9 cellular contexts compared by ENCODE assay signal in genomic region chr5:55691265-55692105, GRCh38. TPM values are rescaled to one million over a fixed set of nuclear protein-coding genes. Genes with fewer than 3 reads are reported as not detected.
DNase-seq lines count a peak whose midpoint lies in the region; ATAC-seq, FAIRE-seq and TF ChIP-seq lines count a peak whose summit lies in the region.
"Had no signal": no experiment of that assay in that cellular context is flagged by ENCODE, and none has a peak within 500 bp of the region (broad histone marks: within the 10 kb centered on the region; RNA-seq: fewer than 3 reads in every experiment).

No MANE protein-coding gene starts in this region.

- H3K4me1 Mint-ChIP-seq in activated T-helper 1 cell treated with anti-CD3 and anti-CD28 coated beads, Interleukin-12 subunit alpha, Interleukin-12 subunit beta, Interleukin-2, Interleukin-4 antibody, amounts not matched to agents 30 ng/mL and 10 ng/mL and 1 ng/mL, durations not matched to agents 14 hours and 24 hours and 36 hours (ENCODE audit: low read depth), result peaks cover 11% of the 10 kb centered on the region

- TF ChIP-seq RAD21 in HepG2 (CRISPR knock-in tag; IDR thresholded peaks at IDR 0.05), result 0 out of 2 replicates have a peak, but pooled peaks have one; percentile 38

- H2AFZ ChIP-seq in HepG2 (ENCODE audit: low read length), result no peak overlapping the region

- peak; percentile 91 for ATAC-seq in HepG2
- ATAC-seq in upper lobe of right lung, result peak; percentile 72

- no peak for FAIRE-seq in HepG2 (lab: Jason Lieb, UNC)

- 37% methylated on average over 2 of the region's 2 CpGs for WGBS in HepG2 (ENCODE audit: low lambda C conversion rate)

- H3K36me3 ChIP-seq in HepG2 (replicated peaks in 1 of 2; ENCODE audit: control insufficient read depth in 1 of 2, insufficient read depth in 2 of 2, low read length in 2 of 2) (no peaks in the 10 kb centered on the region; a peak in 1 of 5 replicates), upper lobe of right lung (no peaks in the 10 kb centered on the region)

- H3K79me2 ChIP-seq in HepG2 (ENCODE audit: insufficient read depth, low read length), result no peaks in the 10 kb centered on the region

- no peaks in the 10 kb centered on the region; a peak in 1 of 5 replicates for H3K27me3 ChIP-seq in HepG2 (ENCODE audit: control insufficient read depth in 1 of 2, insufficient read depth in 2 of 2, low read length in 2 of 2)
- no peaks in the 10 kb centered on the region for H3K27me3 ChIP-seq in upper lobe of right lung

- BruUV-seq in HepG2 (replicated peaks; lab: Mats Ljungman, UMichigan), result no TSS peak

- H4K20me1 ChIP-seq in HepG2 (ENCODE audit: insufficient read depth, low read length), result no peaks in the 10 kb centered on the region

- H3K27me3 Mint-ChIP-seq in activated T-helper 1 cell treated with anti-CD3 and anti-CD28 coated beads, Interleukin-12 subunit alpha, Interleukin-12 subunit beta, Interleukin-2, Interleukin-4 antibody, amounts not matched to agents 30 ng/mL and 10 ng/mL and 1 ng/mL, durations not matched to agents 14 hours and 24 hours and 36 hours (ENCODE audit: insufficient read depth), result no peaks in the 10 kb centered on the region
- H3K27me3 Mint-ChIP-seq: central memory CD8-positive, alpha-beta T cell had no signal

- H3K27ac Mint-ChIP-seq in activated T-helper 1 cell treated with anti-CD3 and anti-CD28 coated beads, Interleukin-12 subunit alpha, Interleukin-12 subunit beta, Interleukin-2, Interleukin-4 antibody, amounts not matched to agents 30 ng/mL and 10 ng/mL and 1 ng/mL, durations not matched to agents 14 hours and 24 hours and 36 hours, result no peak overlapping the region

- TF ChIP-seq POLR2A in HepG2 (IDR thresholded peaks at IDR 0.05; ENCODE audit: insufficient read depth in 1 of 2, low read depth in 2 of 2, low read length in 2 of 2), result no peak

- H3K27ac ChIP-seq in HepG2 (ENCODE audit: extremely low read length, insufficient read depth, low read length) (peak overlapping the region; percentile 46), upper lobe of right lung (peak overlapping the region; percentile 53)

- no peaks in the 10 kb centered on the region for H3K9me3 Mint-ChIP-seq in activated T-helper 1 cell treated with anti-CD3 and anti-CD28 coated beads, Interleukin-12 subunit alpha, Interleukin-12 subunit beta, Interleukin-2, Interleukin-4 antibody, amounts not matched to agents 30 ng/mL and 10 ng/mL and 1 ng/mL, durations not matched to agents 14 hours and 24 hours and 36 hours
- H3K9me3 Mint-ChIP-seq: central memory CD8-positive, alpha-beta T cell had no signal

- peaks cover 32% of the 10 kb centered on the region for H3K4me1 ChIP-seq in HepG2 (ENCODE audit: insufficient read depth, low read length)
- H3K4me1 ChIP-seq in upper lobe of right lung, result peaks cover 7% of the 10 kb centered on the region

- in situ Hi-C loops in HepG2 (cut with HindIII; ENCODE audit: extremely low pct_ligation_motif_present, low pct_unique_long_range_greater_than_20kb), result loop anchor here (5.0 to 10.0 kb wide), 3 partner anchors 284 to 519 kb away; partner anchors contain the start of gene CDC20B

- peak overlapping the region; percentile 58 for H3K4me2 ChIP-seq in HepG2 (ENCODE audit: low read depth, low read length)

- CTCF ChIA-PET in HepG2 (lab: Yijun Ruan, JAX; ENCODE audit: low intra/inter-chr PET ratio, low total read pairs), result interaction anchor here (0.7 to 1.8 kb wide), 6 partner anchors 284 to 519 kb away, joined by 3 to 5 read pairs (median 4); partner anchors contain the start of gene MCIDAS

- peak overlapping the region in 2 of 3 experiments; percentile 22 to 25; a peak in 2 of 6 replicates for H3K4me3 ChIP-seq in HepG2 (replicated peaks in 1 of 3; ENCODE audit: insufficient read depth in 1 of 3, low read depth in 2 of 3, low read length in 3 of 3)
- no peak overlapping the region for H3K4me3 ChIP-seq in upper lobe of right lung

- TF ChIP-seq EP300 in HepG2 (IDR thresholded peaks at IDR 0.05; ENCODE audit: low read depth in 2 of 2, low read length in 2 of 2) (peak in 1 of 2 experiments; percentile 36; a peak in 1 of 4 replicates), HepG2 (CRISPR knock-in tag; IDR thresholded peaks at IDR 0.05; ENCODE audit: borderline replicate concordance) (no peak)

- peak; percentile 58 for DNase-seq in AG08396 (ENCODE audit: low spot score)
- peak; percentile 55 for DNase-seq in H4 (ENCODE audit: low spot score)
- DNase-seq in NCI-H748 (lab: John Stamatoyannopoulos, UW; ENCODE audit: unreplicated experiment), result peak; percentile 70
- DNase-seq in central memory CD4-positive, alpha-beta T cell, result peak; percentile 27
- DNase-seq in HepG2 (ENCODE audit: low spot score), result peak; percentile 63
- DNase-seq in upper lobe of right lung, result no peak
- no peak for DNase-seq in GM19240 (ENCODE audit: insufficient read length, low spot score)
- DNase-seq in activated T-helper 1 cell treated with anti-CD3 and anti-CD28 coated beads, Interleukin-12 subunit alpha, Interleukin-12 subunit beta, Interleukin-2, Interleukin-4 antibody, amounts not matched to agents 30 ng/mL and 10 ng/mL and 1 ng/mL, durations not matched to agents 14 hours and 24 hours and 36 hours (ENCODE audit: low spot score), result no peak

- TF ChIP-seq CTCF in HepG2 (CRISPR knock-in tag; IDR thresholded peaks at IDR 0.05), result peak; percentile 65
- peak; percentile 72 for TF ChIP-seq CTCF in upper lobe of right lung (IDR thresholded peaks at IDR 0.05)

- H3K9me3 ChIP-seq in HepG2 (ENCODE audit: low read length) (no peaks in the 10 kb centered on the region), upper lobe of right lung (no peaks in the 10 kb centered on the region)

- intact Hi-C loops in HepG2 (cut with micrococcal nuclease; ENCODE audit: unreplicated experiment), result loop anchor here (1.0 to 5.0 kb wide), 6 partner anchors 144 to 518 kb away; partner anchors contain the start of genes CDC20B and MCIDAS
- intact Hi-C loops in upper lobe of right lung (cut with DNase I), result loop anchor here (2.0 kb wide), 1 partner anchor 285 kb away; no protein-coding TSS in a partner anchor
- intact Hi-C loops in activated T-helper 1 cell treated with anti-CD3 and anti-CD28 coated beads, Interleukin-12 subunit alpha, Interleukin-12 subunit beta, Interleukin-2, Interleukin-4 antibody, amounts not matched to agents 30 ng/mL and 10 ng/mL and 1 ng/mL, durations not matched to agents 14 hours and 24 hours and 36 hours (cut with micrococcal nuclease), result loop anchor here (1.0 to 5.0 kb wide), 5 partner anchors 157 to 464 kb away; partner anchors contain the start of genes MCIDAS and PLPP1

- POLR2A ChIA-PET in HepG2 (lab: Yijun Ruan, JAX), result interaction anchor here (0.7 to 1.1 kb wide), 2 partner anchors 324 to 384 kb away, joined by 3 read pairs; partner anchors contain the start of gene MTREX

- no peak overlapping the region for H3K4me3 Mint-ChIP-seq in activated T-helper 1 cell treated with anti-CD3 and anti-CD28 coated beads, Interleukin-12 subunit alpha, Interleukin-12 subunit beta, Interleukin-2, Interleukin-4 antibody, amounts not matched to agents 30 ng/mL and 10 ng/mL and 1 ng/mL, durations not matched to agents 14 hours and 24 hours and 36 hours
- H3K4me3 Mint-ChIP-seq: central memory CD8-positive, alpha-beta T cell had no signal

- H3K36me3 Mint-ChIP-seq in activated T-helper 1 cell treated with anti-CD3 and anti-CD28 coated beads, Interleukin-12 subunit alpha, Interleukin-12 subunit beta, Interleukin-2, Interleukin-4 antibody, amounts not matched to agents 30 ng/mL and 10 ng/mL and 1 ng/mL, durations not matched to agents 14 hours and 24 hours and 36 hours (ENCODE audit: low read depth), result peaks cover 3% of the 10 kb centered on the region

- H3K9ac ChIP-seq in HepG2 (ENCODE audit: insufficient read depth, low read depth, low read length), result no peak overlapping the region

RNA-seq across cellular contexts. Expression of gene SLC38A9, which starts 20.6 kb away (rescaled TPM):
- 15.0 and 17.9 TPM in 2 replicates for total RNA-seq in H4 (2014; rRNA removed; shearing (Covaris generic))
- total RNA-seq in HepG2 (2016; rRNA removed; fragmentation: Illumina TruSeq; extraction: Trizol), result 26.0 and 36.0 TPM in 2 replicates
- 13.9 and 17.6 TPM in 2 replicates for total RNA-seq in HepG2 (2016; cell fraction: cytosol; rRNA removed; fragmentation: Illumina TruSeq; extraction: Trizol; ENCODE audit: low read depth)
- total RNA-seq in HepG2 (2016; cell fraction: insoluble cytoplasmic fraction; rRNA removed; fragmentation: Illumina TruSeq; extraction: Trizol), result 28.1 and 33.1 TPM in 2 replicates
- total RNA-seq in HepG2 (2016; cell fraction: membrane; rRNA removed; fragmentation: Illumina TruSeq; extraction: Trizol), result 10.4 and 15.5 TPM in 2 replicates
- total RNA-seq in HepG2 (2016; cell fraction: nucleus; rRNA removed; fragmentation: Illumina TruSeq; extraction: Trizol), result 43.6 and 44.6 TPM in 2 replicates
- polyA plus RNA-seq in HepG2 (2011; rRNA removed), result 19.3 and 20.5 TPM in 2 replicates
- 6.9 and 14.9 TPM in 2 replicates for polyA plus RNA-seq in HepG2 (2011; cell fraction: cytosol; rRNA removed)
- 9.3 and 11.2 TPM in 2 replicates for polyA plus RNA-seq in HepG2 (2011; cell fraction: nucleus; rRNA removed)
- 14.0 and 18.5 TPM in 2 replicates for polyA plus RNA-seq in HepG2 (2012)
- 2.2 TPM in 2 replicates for polyA plus RNA-seq in HepG2 (2016; cell fraction: cytosol; fragmentation: Illumina TruSeq; extraction: Trizol; ENCODE audit: low read depth)
- polyA plus RNA-seq in HepG2 (2016; cell fraction: insoluble cytoplasmic fraction; fragmentation: Illumina TruSeq; extraction: Trizol; ENCODE audit: low read depth), result 14.8 and 15.5 TPM in 2 replicates
- 3.5 and 5.0 TPM in 2 replicates for polyA plus RNA-seq in HepG2 (2016; cell fraction: membrane; fragmentation: Illumina TruSeq; extraction: Trizol; ENCODE audit: low read depth)
- polyA plus RNA-seq in HepG2 (2016; cell fraction: nucleus; fragmentation: Illumina TruSeq; extraction: Trizol; ENCODE audit: insufficient read depth, low read depth), result 27.3 and 35.5 TPM in 2 replicates
- 17.2 and 38.1 TPM in 2 replicates for polyA minus RNA-seq in HepG2 (2011; rRNA and poly(A)+ RNA removed; ENCODE audit: low replicate concordance)
- polyA minus RNA-seq in HepG2 (2011; cell fraction: cytosol; rRNA and poly(A)+ RNA removed), result 11.3 and 15.0 TPM in 2 replicates
- 60.4 and 66.8 TPM in 2 replicates for polyA minus RNA-seq in HepG2 (2011; cell fraction: nucleus; rRNA and poly(A)+ RNA removed)
- total RNA-seq in upper lobe of right lung, result 24.7 TPM
- 22.9 and 25.7 TPM in 2 replicates for total RNA-seq in activated T-helper 1 cell treated with anti-CD3 and anti-CD28 coated beads, Interleukin-12 subunit alpha, Interleukin-12 subunit beta, Interleukin-2, Interleukin-4 antibody, amounts not matched to agents 30 ng/mL and 10 ng/mL and 1 ng/mL, durations not matched to agents 14 hours and 24 hours and 36 hours

RNA-seq across cellular contexts. Expression of gene DDX4, which starts 46.4 kb away (rescaled TPM):
- total RNA-seq in H4 (2014; rRNA removed; shearing (Covaris generic)), result not detected in 2 replicates
- total RNA-seq in HepG2 (2016; rRNA removed; fragmentation: Illumina TruSeq; extraction: Trizol) (not detected in 2 replicates), upper lobe of right lung (not detected)
- not detected in 2 replicates for total RNA-seq in HepG2 (2016; cell fraction: cytosol; rRNA removed; fragmentation: Illumina TruSeq; extraction: Trizol; ENCODE audit: low read depth)
- total RNA-seq in HepG2 (2016; cell fraction: insoluble cytoplasmic fraction; rRNA removed; fragmentation: Illumina TruSeq; extraction: Trizol), result not detected in 2 replicates
- total RNA-seq in HepG2 (2016; cell fraction: membrane; rRNA removed; fragmentation: Illumina TruSeq; extraction: Trizol), result not detected in 2 replicates
- not detected in 2 replicates for total RNA-seq in HepG2 (2016; cell fraction: nucleus; rRNA removed; fragmentation: Illumina TruSeq; extraction: Trizol)
- 0.05 TPM in 1 of 2 replicates, not detected in the other for polyA plus RNA-seq in HepG2 (2011; rRNA removed)
- not detected in 2 replicates for polyA plus RNA-seq in HepG2 (2011; cell fraction: cytosol; rRNA removed)
- polyA plus RNA-seq in HepG2 (2011; cell fraction: nucleus; rRNA removed), result not detected in 2 replicates
- polyA plus RNA-seq in HepG2 (2012), result not detected in 2 replicates
- polyA plus RNA-seq in HepG2 (2016; cell fraction: cytosol; fragmentation: Illumina TruSeq; extraction: Trizol; ENCODE audit: low read depth), result not detected in 2 replicates
- polyA plus RNA-seq in HepG2 (2016; cell fraction: insoluble cytoplasmic fraction; fragmentation: Illumina TruSeq; extraction: Trizol; ENCODE audit: low read depth), result not detected in 2 replicates
- polyA plus RNA-seq in HepG2 (2016; cell fraction: membrane; fragmentation: Illumina TruSeq; extraction: Trizol; ENCODE audit: low read depth), result not detected in 2 replicates
- not detected in 2 replicates for polyA plus RNA-seq in HepG2 (2016; cell fraction: nucleus; fragmentation: Illumina TruSeq; extraction: Trizol; ENCODE audit: insufficient read depth, low read depth)
- polyA minus RNA-seq in HepG2 (2011; rRNA and poly(A)+ RNA removed; ENCODE audit: low replicate concordance), result not detected in 2 replicates
- not detected in 2 replicates for polyA minus RNA-seq in HepG2 (2011; cell fraction: cytosol; rRNA and poly(A)+ RNA removed)
- polyA minus RNA-seq in HepG2 (2011; cell fraction: nucleus; rRNA and poly(A)+ RNA removed), result not detected in 2 replicates
- total RNA-seq in activated T-helper 1 cell treated with anti-CD3 and anti-CD28 coated beads, Interleukin-12 subunit alpha, Interleukin-12 subunit beta, Interleukin-2, Interleukin-4 antibody, amounts not matched to agents 30 ng/mL and 10 ng/mL and 1 ng/mL, durations not matched to agents 14 hours and 24 hours and 36 hours, result 0.12 TPM in 1 of 2 replicates, not detected in the other

Comparison
In these comparisons a context has a peak if more than half of its experiments do, and no peak if none do; other contexts are left out.
1. DNase-seq: peak in AG08396 (single experiment), H4 (single experiment), NCI-H748 (single experiment), central memory CD4-positive, alpha-beta T cell (single experiment) and HepG2 (single experiment); none in upper lobe of right lung (single experiment), GM19240 (single experiment) and activated T-helper 1 cell treated with anti-CD3 and anti-CD28 coated beads, Interleukin-12 subunit alpha, Interleukin-12 subunit beta, Interleukin-2, Interleukin-4 antibody, amounts not matched to agents 30 ng/mL and 10 ng/mL and 1 ng/mL, durations not matched to agents 14 hours and 24 hours and 36 hours (single experiment).